1 cellular context compared by ENCODE assay signal in genomic region chr1:185317886-185318310, GRCh38.
TF ChIP-seq lines count a peak whose summit lies in the region.

No MANE protein-coding gene starts in this region.

TF ChIP-seq in GM12878, 131 proteins besides CTCF, POLR2A, EP300 and RAD21 (continued from another document and continues in another):
- TF ChIP-seq IRF5 (IDR thresholded peaks at IDR 0.05; ENCODE audit: borderline replicate concordance) (no peak; the same call in 1 of the 2 replicates), DPF2 (IDR thresholded peaks at IDR 0.05) (peak; percentile 13; the same call in 1 of the 2 replicates), ZNF622 (IDR thresholded peaks at IDR 0.05) (no peak), JUNB (IDR thresholded peaks at IDR 0.05) (peak; percentile 63), SIX5 (IDR thresholded peaks at IDR 0.05; ENCODE audit: low read depth, low read length, severe bottlenecking) (no peak), MYB (IDR thresholded peaks at IDR 0.05; ENCODE audit: borderline replicate concordance, low read depth, low read length) (no peak), E4F1 (IDR thresholded peaks at IDR 0.05; ENCODE audit: borderline replicate concordance, partially characterized antibody) (peak; percentile 15), ZBED1 (IDR thresholded peaks at IDR 0.05; ENCODE audit: borderline replicate concordance) (peak; percentile 58; the same call in 1 of the 2 replicates), CEBPB (IDR thresholded peaks at IDR 0.05; ENCODE audit: borderline replicate concordance in 1 of 2, low read depth in 2 of 2, low read length in 2 of 2) (no peak), PAX5 (IDR thresholded peaks at IDR 0.05; ENCODE audit: borderline replicate concordance, low read depth, low read length) (peak; percentile 36; the same call in 1 of the 2 replicates), SMAD1 (IDR thresholded peaks at IDR 0.05; ENCODE audit: low read depth, partially characterized antibody) (no peak), POLR2AphosphoS5 (IDR thresholded peaks at IDR 0.05; ENCODE audit: low read length) (no peak), ZBTB33 (IDR thresholded peaks at IDR 0.05) (peak; percentile 2; the same call in 1 of the 2 replicates), ATF7 (IDR thresholded peaks at IDR 0.05; ENCODE audit: low read depth) (peak; percentile 80), ZSCAN29 (IDR thresholded peaks at IDR 0.05) (no peak), NR2C2 (IDR thresholded peaks at IDR 0.05; ENCODE audit: borderline replicate concordance, control insufficient read depth, insufficient read length, low read depth) (no peak), EZH2 (IDR thresholded peaks at IDR 0.05; ENCODE audit: borderline replicate concordance, control insufficient read depth, low read depth, low read length) (no peak), SPI1 (IDR thresholded peaks at IDR 0.05; ENCODE audit: borderline replicate concordance, insufficient read depth, low read depth, low read length) (peak; percentile 43; the same call in 1 of the 2 replicates), TARDBP (IDR thresholded peaks at IDR 0.05; ENCODE audit: borderline replicate concordance) (no peak), USF2 (IDR thresholded peaks at IDR 0.05; ENCODE audit: borderline replicate concordance, low read depth, low read length) (no peak), IRF4 (IDR thresholded peaks at IDR 0.05; ENCODE audit: low read depth, low read length) (0 out of 2 replicates have a peak, but pooled peaks have one; percentile 41), SRF (IDR thresholded peaks at IDR 0.05; ENCODE audit: low read depth in 2 of 2, low read length in 2 of 2) (no peak), ZNF217 (IDR thresholded peaks at IDR 0.05) (0 out of 2 replicates have a peak, but pooled peaks have one; percentile 22), NFYA (IDR thresholded peaks at IDR 0.05; ENCODE audit: borderline replicate concordance, low read depth, low read length) (no peak), RBBP5 (conservative IDR thresholded peaks at IDR 0.05) (no peak), BCLAF1 (IDR thresholded peaks at IDR 0.05) (no peak), ATF2 (IDR thresholded peaks at IDR 0.05; ENCODE audit: low read length) (peak; percentile 53; the same call in 1 of the 2 replicates), SMAD5 (IDR thresholded peaks at IDR 0.05; ENCODE audit: low read depth) (no peak), NKRF (conservative IDR thresholded peaks at IDR 0.05) (no peak), PML (IDR thresholded peaks at IDR 0.05; ENCODE audit: low read length) (peak; percentile 72), POU2F2 (IDR thresholded peaks at IDR 0.05; ENCODE audit: borderline replicate concordance, low read depth, low read length) (peak; percentile 53; the same call in 2 of the 3 replicates), ETV6 (conservative IDR thresholded peaks at IDR 0.05 in 1 of 2, IDR thresholded peaks at IDR 0.05 in 1 of 2; ENCODE audit: borderline replicate concordance in 1 of 2, low read depth in 1 of 2) (peak in 1 of 2 experiments; percentile 91; a peak in 2 of 4 replicates), CHD4 (IDR thresholded peaks at IDR 0.05) (no peak), KDM1A (IDR thresholded peaks at IDR 0.05; ENCODE audit: borderline replicate concordance) (no peak), KAT2A (conservative IDR thresholded peaks at IDR 0.05; ENCODE audit: control insufficient read depth, low read depth, low read length) (no peak), FOS (IDR thresholded peaks at IDR 0.05; ENCODE audit: borderline replicate concordance, extremely low read depth, insufficient read length) (no peak), GATAD2B (conservative IDR thresholded peaks at IDR 0.05; ENCODE audit: low read depth) (no peak; the same call in 1 of the 2 replicates), MEF2B (IDR thresholded peaks at IDR 0.05; ENCODE audit: partially characterized antibody, poor library complexity, severe bottlenecking) (peak; percentile 53), BCL11A (IDR thresholded peaks at IDR 0.05; ENCODE audit: low read depth, low read length) (peak; percentile 43; the same call in 1 of the 2 replicates), CHD2 (IDR thresholded peaks at IDR 0.05; ENCODE audit: borderline replicate concordance, low read depth, low read length) (no peak; the same call in 1 of the 2 replicates), RAD51 (IDR thresholded peaks at IDR 0.05) (peak; percentile 66; the same call in 1 of the 2 replicates), STAT1 (conservative IDR thresholded peaks at IDR 0.05) (no peak), BMI1 (IDR thresholded peaks at IDR 0.05; ENCODE audit: borderline replicate concordance) (no peak; the same call in 1 of the 2 replicates), WRNIP1 (IDR thresholded peaks at IDR 0.05; ENCODE audit: borderline replicate concordance, low read depth, low read length) (0 out of 2 replicates have a peak, but pooled peaks have one; percentile 21), ZNF687 (IDR thresholded peaks at IDR 0.05) (peak; percentile 61), JUND (IDR thresholded peaks at IDR 0.05; ENCODE audit: low read depth, low read length) (peak; percentile 69), SREBF2 (IDR thresholded peaks at IDR 0.05; ENCODE audit: low read length) (no peak), FOXM1 (IDR thresholded peaks at IDR 0.05; ENCODE audit: low read depth, low read length) (peak; percentile 61; the same call in 1 of the 2 replicates), TCF12 (IDR thresholded peaks at IDR 0.05; ENCODE audit: low read depth, low read length) (no peak; the same call in 1 of the 2 replicates)
